8 cellular contexts compared by ENCODE assay signal in the genomic region with DNA sequence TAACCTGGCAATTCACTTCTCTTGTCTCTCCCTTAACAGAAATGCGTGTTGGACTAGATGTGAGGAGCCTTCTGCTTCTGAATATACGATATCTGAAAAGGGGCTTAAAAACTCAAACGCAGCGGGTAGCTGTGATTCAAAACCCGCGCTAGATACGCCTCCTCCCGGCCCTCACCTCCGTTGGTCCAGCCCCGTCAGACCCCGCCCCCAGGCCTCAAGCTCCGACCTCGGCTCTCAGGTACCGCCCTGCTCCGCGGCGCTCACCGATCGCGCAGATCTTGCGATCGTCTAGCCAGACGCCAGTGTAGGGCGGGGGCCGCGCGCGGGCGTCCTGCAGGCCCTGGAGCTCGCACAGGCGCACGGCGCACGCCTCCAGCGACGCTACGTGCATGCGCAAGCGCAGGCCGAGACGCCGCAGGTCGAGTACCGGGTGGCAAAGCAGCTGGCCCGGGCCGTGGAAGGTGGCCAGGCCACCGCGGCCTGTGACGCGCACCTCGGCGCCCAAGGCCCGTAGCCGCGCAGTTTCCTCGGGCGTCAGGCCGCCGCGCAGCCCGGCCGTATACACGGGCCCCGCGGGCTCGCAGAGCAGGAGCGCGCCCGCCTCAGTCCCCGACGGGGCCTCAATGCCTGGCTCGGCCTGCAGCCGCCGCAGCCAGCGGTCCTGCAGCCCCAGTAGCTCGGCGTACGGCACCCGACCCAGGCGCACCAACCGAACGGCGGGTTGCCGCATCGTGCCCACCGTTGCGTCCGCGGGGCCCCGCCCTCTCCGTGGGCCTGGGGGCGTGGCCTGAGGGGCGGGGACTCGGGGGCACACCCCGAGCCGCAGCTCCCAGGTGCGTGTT. TPM values are rescaled to one million over a fixed set of nuclear protein-coding genes. Genes with fewer than 3 reads are reported as not detected.
DNase-seq lines count a peak whose midpoint lies in the region; ATAC-seq, FAIRE-seq and TF ChIP-seq lines count a peak whose summit lies in the region.

A gene (minus strand): TSS at position 751 of the 842 bp plus-strand sequence. CDS start 21 bp downstream, at position 730.

- intact Hi-C loops in vagina (cut with DNase I) = no loop called here

- H3K4me3 Mint-ChIP-seq in T-helper 2 cell treated with Interferon-gamma antibody and Interleukin-4, amounts not matched to agents 5 μg/mL and 100 μg/mL, for 36 hours = peak within 1 kb of the TSS; percentile 87
- peak within 1 kb of the TSS; percentile 88 for H3K4me3 Mint-ChIP-seq in astrocyte (ENCODE audit: unreplicated experiment)

- H3K9me3 ChIP-seq in astrocyte (ENCODE audit: insufficient read depth, low read depth, low read length) (no peaks in the 10 kb centered on the region), vagina (no peaks in the 10 kb centered on the region)

- H3K4me3 ChIP-seq in astrocyte (ENCODE audit: insufficient read depth, low read depth, low read length) (peak within 1 kb of the TSS; percentile 69), vagina (peak within 1 kb of the TSS; percentile 82 to 89)

- H3K79me2 ChIP-seq in astrocyte (ENCODE audit: insufficient read depth, low read length) = no peaks in the 10 kb centered on the region

- H3K27ac ChIP-seq in astrocyte (ENCODE audit: low read depth, low read length) (peak within 1 kb of the TSS; percentile 79), vagina (peak within 1 kb of the TSS; percentile 98)

- H3K9ac ChIP-seq in astrocyte (ENCODE audit: low read length) = peak within 1 kb of the TSS; percentile 85

- H4K20me1 ChIP-seq in astrocyte (ENCODE audit: insufficient read depth, low read length) = no peaks in the 10 kb centered on the region

- H3K27me3 Mint-ChIP-seq in T-helper 2 cell treated with Interferon-gamma antibody and Interleukin-4, amounts not matched to agents 5 μg/mL and 100 μg/mL, for 36 hours (ENCODE audit: low read depth) = peaks cover 5% of the 10 kb centered on the region
- no peaks in the 10 kb centered on the region for H3K27me3 Mint-ChIP-seq in astrocyte (ENCODE audit: low read depth, unreplicated experiment)

- H3K9me3 Mint-ChIP-seq in T-helper 2 cell treated with Interferon-gamma antibody and Interleukin-4, amounts not matched to agents 5 μg/mL and 100 μg/mL, for 36 hours = no peaks in the 10 kb centered on the region
- H3K9me3 Mint-ChIP-seq in astrocyte (ENCODE audit: unreplicated experiment) = peaks cover 8% of the 10 kb centered on the region

- ATAC-seq in GM18502 (IDR thresholded peaks at IDR 0.05; ENCODE audit: poor library complexity, unreplicated experiment) (peak; percentile 97), HG02943 (IDR thresholded peaks at IDR 0.05; ENCODE audit: low read depth, unreplicated experiment) (peak; percentile 94)

- DNase-seq in NCI-H187 (lab: John Stamatoyannopoulos, UW) (peak; percentile 94 to 98), astrocyte (ENCODE audit: low read depth) (peak; percentile 94), hepatic stellate cell (ENCODE audit: low spot score) (peak; percentile 90), putamen (ENCODE audit: low spot score) (peak; percentile 95), vagina (ENCODE audit: extremely low spot score in 2 of 2) (peak in 1 of 2 donors; percentile 92)
- DNase-seq in T-helper 2 cell treated with Interferon-gamma antibody and Interleukin-4, amounts not matched to agents 5 μg/mL and 100 μg/mL, for 36 hours (ENCODE audit: low spot score) = peak; percentile 98

- peak within 1 kb of the TSS; percentile 81 for H3K4me2 ChIP-seq in astrocyte (ENCODE audit: low read length)

- peaks cover 1% of the 10 kb centered on the region for H3K36me3 Mint-ChIP-seq in T-helper 2 cell treated with Interferon-gamma antibody and Interleukin-4, amounts not matched to agents 5 μg/mL and 100 μg/mL, for 36 hours (ENCODE audit: low read depth)
- peaks cover 2% of the 10 kb centered on the region for H3K36me3 Mint-ChIP-seq in astrocyte (ENCODE audit: low read depth, unreplicated experiment)

- TF ChIP-seq POLR2A in vagina (IDR thresholded peaks at IDR 0.05) = peak in 1 of 2 donors; percentile 65

- peak within 1 kb of the TSS; percentile 86 for H3K27ac Mint-ChIP-seq in T-helper 2 cell treated with Interferon-gamma antibody and Interleukin-4, amounts not matched to agents 5 μg/mL and 100 μg/mL, for 36 hours
- H3K27ac Mint-ChIP-seq in astrocyte (ENCODE audit: unreplicated experiment) = no peak within 1 kb of the TSS

- peak; percentile 74 for FAIRE-seq in astrocyte (lab: Jason Lieb, UNC)

- H2AFZ ChIP-seq in astrocyte (ENCODE audit: low read depth, low read length) = peak within 1 kb of the TSS; percentile 95

- H3K27me3 ChIP-seq in astrocyte (ENCODE audit: insufficient read depth, low read length) (no peaks in the 10 kb centered on the region), vagina (no peaks in the 10 kb centered on the region)

- H3K4me1 ChIP-seq in astrocyte (ENCODE audit: insufficient read depth, low read length) (peaks cover 5% of the 10 kb centered on the region), vagina (peaks cover 12% of the 10 kb centered on the region)

- TF ChIP-seq CTCF in astrocyte (IDR thresholded peaks at IDR 0.05; ENCODE audit: insufficient read depth, low read depth, low read length) (no peak), vagina (IDR thresholded peaks at IDR 0.05) (peak in 1 of 3 experiments; percentile 24)

- H3K36me3 ChIP-seq in astrocyte (ENCODE audit: insufficient read depth, low read length) (no peaks in the 10 kb centered on the region), vagina (no peaks in the 10 kb centered on the region)

- peaks cover 16% of the 10 kb centered on the region for H3K4me1 Mint-ChIP-seq in T-helper 2 cell treated with Interferon-gamma antibody and Interleukin-4, amounts not matched to agents 5 μg/mL and 100 μg/mL, for 36 hours (ENCODE audit: low read depth)
- H3K4me1 Mint-ChIP-seq in astrocyte (ENCODE audit: low read depth, unreplicated experiment) = peaks cover 6% of the 10 kb centered on the region

RNA-seq across cellular contexts. Expression of the gene that starts here (rescaled TPM):
- total RNA-seq in astrocyte (2.0 and 3.5 TPM in 2 replicates), vagina (3.9 TPM)
